ENCODE assay signal across 13 cellular contexts in the genomic region with DNA sequence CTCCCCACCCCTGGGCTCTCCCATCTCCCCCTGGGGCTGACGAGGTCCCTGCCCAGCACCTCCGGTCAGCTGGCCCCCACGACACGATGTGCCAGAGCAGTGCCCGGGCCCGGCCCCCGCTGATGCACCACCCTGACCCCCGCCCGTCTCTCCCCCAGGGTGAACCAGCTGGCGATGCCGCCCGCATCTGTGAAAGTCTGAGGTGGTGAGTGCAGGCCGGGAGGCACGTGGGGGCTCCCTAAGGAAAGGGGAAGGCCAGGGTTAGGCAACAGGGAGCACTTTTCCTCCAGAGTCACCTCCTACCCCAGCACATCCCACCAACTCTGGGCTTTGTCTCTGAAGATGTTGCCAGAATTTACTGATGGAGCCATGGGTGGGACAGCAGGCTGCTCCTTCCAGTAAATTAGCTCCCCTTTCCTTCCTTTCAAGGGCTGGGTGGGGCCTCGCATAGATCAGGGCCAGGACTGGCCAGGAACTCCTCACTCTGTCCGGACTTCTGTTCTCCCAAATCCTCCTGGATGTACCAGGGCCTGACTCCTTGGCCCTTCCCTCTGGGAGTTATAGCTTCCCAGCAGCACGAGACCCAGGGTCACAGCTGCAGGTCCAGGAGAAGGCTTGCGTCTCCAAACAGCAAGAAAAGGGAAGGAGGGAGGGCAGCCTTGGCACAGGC. TPM values are rescaled to one million over a fixed set of nuclear protein-coding genes. Genes with fewer than 3 reads are reported as not detected.
DNase-seq lines count a peak whose midpoint lies in the region; ATAC-seq, FAIRE-seq and TF ChIP-seq lines count a peak whose summit lies in the region.
"Had no signal": no experiment of that assay in that cellular context is flagged by ENCODE, and none has a peak within 500 bp of the region (broad histone marks: within the 10 kb centered on the region; RNA-seq: fewer than 3 reads in every experiment).

No MANE protein-coding gene starts in this region.

- no peak overlapping the region for H4K91ac ChIP-seq in H9 (ENCODE audit: insufficient read length, low read depth, low read length)

- no peak overlapping the region for H2BK120ac ChIP-seq in H9 (ENCODE audit: low read depth, low read length, poor library complexity, severe bottlenecking)

- intact Hi-C loops in GM12878 (cut with micrococcal nuclease; ENCODE audit: unreplicated experiment): no loop called here

- CTCF ChIA-PET in GM12878 (lab: Yijun Ruan, JAX): interaction anchor here (1.7 kb wide), 1 partner anchor 30 kb away, joined by 4 read pairs; no protein-coding TSS in a partner anchor

- TF ChIP-seq CTCF in H9 (conservative IDR thresholded peaks at IDR 0.05): no peak
- TF ChIP-seq CTCF in GM12878 (IDR thresholded peaks at IDR 0.05 in 2 of 3, conservative IDR thresholded peaks at IDR 0.05 in 1 of 3; ENCODE audit: control insufficient read depth in 2 of 3, extremely low read depth in 1 of 3, insufficient read depth in 1 of 3, low read depth in 3 of 3, low read length in 3 of 3): no peak

- H3K14ac ChIP-seq in H9 (ENCODE audit: insufficient read depth, low read length): no peak overlapping the region

- no peak overlapping the region for H2BK15ac ChIP-seq in H9 (ENCODE audit: low read depth, low read length)

- in situ Hi-C loops in GM12878 (cut with MboI): no loop called here

- no peaks in the 10 kb centered on the region for H3K79me1 ChIP-seq in H9 (ENCODE audit: insufficient read depth, low read depth, low read length, poor library complexity, severe bottlenecking)

- H3K9ac ChIP-seq in H9 (ENCODE audit: extremely low read depth, insufficient read length, low read length): no peak overlapping the region
- no peak overlapping the region for H3K9ac ChIP-seq in GM12878 (ENCODE audit: control insufficient read depth, insufficient read depth, low read length)
- H3K9ac ChIP-seq in iPS-20b (ENCODE audit: low read depth, low read length): no peak overlapping the region
- peak overlapping the region in 2 of 5 donors; percentile 38 to 75 for H3K9ac ChIP-seq in subcutaneous abdominal adipose tissue (ENCODE audit: low read length in 5 of 5)

- H3K23ac ChIP-seq in H9 (ENCODE audit: insufficient read length, low read depth, low read length): no peak overlapping the region

- H3K79me2 ChIP-seq in H9 (ENCODE audit: insufficient read depth, low read length) (no peaks in the 10 kb centered on the region), GM12878 (ENCODE audit: control insufficient read depth, insufficient read depth, low read length) (no peaks in the 10 kb centered on the region)

- no peak overlapping the region for H3K18ac ChIP-seq in H9 (ENCODE audit: insufficient read length, low read depth, low read length)

- H2AK5ac ChIP-seq in H9 (ENCODE audit: insufficient read length, low read length): no peak overlapping the region

- H3K27me3 ChIP-seq in H9 (ENCODE audit: insufficient read depth, low read length) (peaks cover 2% of the 10 kb centered on the region; the same call in 1 of the 2 replicates), GM12878 (replicated peaks in 1 of 2; ENCODE audit: control insufficient read depth in 2 of 2, insufficient read depth in 2 of 2, low read length in 1 of 2) (no peaks in the 10 kb centered on the region), iPS-20b (ENCODE audit: insufficient read depth, low read length) (peaks cover 30% of the 10 kb centered on the region), subcutaneous abdominal adipose tissue (ENCODE audit: control insufficient read depth in 5 of 5, insufficient read depth in 4 of 5, low read length in 5 of 5) (no peaks in the 10 kb centered on the region)

- no peaks in the 10 kb centered on the region; the same call in 1 of the 2 replicates for H3K4me1 ChIP-seq in H9 (ENCODE audit: insufficient read depth, low read length)
- no peaks in the 10 kb centered on the region for H3K4me1 ChIP-seq in GM12878 (ENCODE audit: control insufficient read depth, insufficient read depth, low read length)
- H3K4me1 ChIP-seq in iPS-20b (ENCODE audit: insufficient read depth, low read length): no peaks in the 10 kb centered on the region
- peaks cover 15 to 97% (median 58%) of the 10 kb centered on the region in 5 donors for H3K4me1 ChIP-seq in subcutaneous abdominal adipose tissue (ENCODE audit: control insufficient read depth in 5 of 5, insufficient read depth in 5 of 5, low read length in 5 of 5)

- H3K4me3 Mint-ChIP-seq in H9: no peak overlapping the region; a peak in 1 of 5 replicates
- H3K4me3 Mint-ChIP-seq in activated naive CD8-positive, alpha-beta T cell treated with anti-CD3 and anti-CD28 coated beads, Interleukin-2, amount 50 U/mL, for 24 hours: no peak overlapping the region
- H3K4me3 Mint-ChIP-seq: activated naive CD4-positive, alpha-beta T cell treated with anti-CD3 and anti-CD28 coated beads, Interleukin-2, amount 50 U/mL, for 24 hours; naive thymus-derived CD8-positive, alpha-beta T cell had no signal

- no peak for ATAC-seq in GM12878
- no peak for ATAC-seq in activated naive CD8-positive, alpha-beta T cell treated with anti-CD3 and anti-CD28 coated beads, Interleukin-2, amount 50 U/mL, for 24 hours
- ATAC-seq: naive thymus-derived CD8-positive, alpha-beta T cell had no signal

- POLR2A ChIA-PET in GM12878 (lab: Charles Lee): no interaction called here

- no peak overlapping the region for H4K5ac ChIP-seq in H9 (ENCODE audit: insufficient read length, low read depth, low read length)

- H3K4me2 ChIP-seq in H9 (ENCODE audit: insufficient read depth, insufficient read length, low read length): peak overlapping the region; percentile 42
- H3K4me2 ChIP-seq in GM12878 (ENCODE audit: control insufficient read depth, insufficient read depth): no peak overlapping the region

- no peak overlapping the region for H3K4ac ChIP-seq in H9 (ENCODE audit: low read depth, low read length)

- SMC1A ChIA-PET in GM12878 (lab: Charles Lee; ENCODE audit: uncharacterized antibody, unreplicated experiment): no interaction called here

- H3K23me2 ChIP-seq in H9 (ENCODE audit: insufficient read length, low read depth, low read length, poor library complexity, severe bottlenecking): no peaks in the 10 kb centered on the region

- TF ChIP-seq EP300 in GM12878 (IDR thresholded peaks at IDR 0.05; ENCODE audit: borderline replicate concordance in 1 of 2, control insufficient read depth in 1 of 2, low read depth in 2 of 2, low read length in 2 of 2): no peak

- TF ChIP-seq RAD21 in GM12878 (IDR thresholded peaks at IDR 0.05; ENCODE audit: insufficient read depth, low read depth, low read length): no peak

- no peak overlapping the region for H3T11ph ChIP-seq in H9 (ENCODE audit: low read length)

- H3K36me3 Mint-ChIP-seq in H9 (ENCODE audit: insufficient read depth in 1 of 3, low read depth in 3 of 3): peaks cover 7 to 48% (median 23%) of the 10 kb centered on the region in 3 experiments; a peak in 6 of 7 replicates
- H3K36me3 Mint-ChIP-seq in activated naive CD8-positive, alpha-beta T cell treated with anti-CD3 and anti-CD28 coated beads, Interleukin-2, amount 50 U/mL, for 24 hours (ENCODE audit: low read depth): peaks cover 2% of the 10 kb centered on the region
- H3K36me3 Mint-ChIP-seq: activated naive CD4-positive, alpha-beta T cell treated with anti-CD3 and anti-CD28 coated beads, Interleukin-2, amount 50 U/mL, for 24 hours had no signal

- no peak; the same call in none of the 2 replicates for TF ChIP-seq POLR2A in GM12878 (IDR thresholded peaks at IDR 0.05; ENCODE audit: low read depth, low read length)

- FAIRE-seq in GM12878 (lab: Jason Lieb, UNC): no peak

- H4K8ac ChIP-seq in H9 (replicated peaks; ENCODE audit: insufficient read length, low read depth, low read length): no peak overlapping the region

- H4K20me1 ChIP-seq in H9 (ENCODE audit: control insufficient read depth, insufficient read depth, insufficient read length): peaks cover 5% of the 10 kb centered on the region
- no peaks in the 10 kb centered on the region for H4K20me1 ChIP-seq in GM12878 (ENCODE audit: control insufficient read depth, insufficient read depth)

- H3K9me3 Mint-ChIP-seq in H9: no peaks in the 10 kb centered on the region
- H3K9me3 Mint-ChIP-seq in activated naive CD8-positive, alpha-beta T cell treated with anti-CD3 and anti-CD28 coated beads, Interleukin-2, amount 50 U/mL, for 24 hours: no peaks in the 10 kb centered on the region
- H3K9me3 Mint-ChIP-seq: activated naive CD4-positive, alpha-beta T cell treated with anti-CD3 and anti-CD28 coated beads, Interleukin-2, amount 50 U/mL, for 24 hours; naive thymus-derived CD8-positive, alpha-beta T cell had no signal

- BruUV-seq in GM12878 (replicated peaks; lab: Mats Ljungman, UMichigan): TSS peak; percentile 21

- no peak overlapping the region for H3K4me3 ChIP-seq in GM12878
- peak overlapping the region; percentile 37; the same call in 1 of the 2 replicates for H3K4me3 ChIP-seq in iPS-20b (ENCODE audit: low read length)
- peak overlapping the region; percentile 6 to 56 (median 11) for H3K4me3 ChIP-seq in subcutaneous abdominal adipose tissue (ENCODE audit: low read depth in 1 of 5, low read length in 5 of 5)

- RAD21 ChIA-PET in GM12878 (lab: Charles Lee; ENCODE audit: unreplicated experiment): no interaction called here

- H2AFZ ChIP-seq in H9 (ENCODE audit: low read length) (no peak overlapping the region), GM12878 (ENCODE audit: control insufficient read depth, low read depth, low read length) (no peak overlapping the region)

- H3K27ac Mint-ChIP-seq in H9: peak overlapping the region in 2 of 3 experiments; percentile 63 to 77; a peak in 1 of 7 replicates
- no peak overlapping the region for H3K27ac Mint-ChIP-seq in activated naive CD8-positive, alpha-beta T cell treated with anti-CD3 and anti-CD28 coated beads, Interleukin-2, amount 50 U/mL, for 24 hours
- H3K27ac Mint-ChIP-seq: activated naive CD4-positive, alpha-beta T cell treated with anti-CD3 and anti-CD28 coated beads, Interleukin-2, amount 50 U/mL, for 24 hours had no signal

- H3K36me3 ChIP-seq in GM12878 (ENCODE audit: control insufficient read depth in 2 of 2, insufficient read depth in 2 of 2, low read length in 1 of 2): peaks cover 0 to 24% of the 10 kb centered on the region in 2 experiments; a peak in 3 of 4 replicates
- H3K36me3 ChIP-seq in iPS-20b (ENCODE audit: insufficient read depth, low read depth, low read length): peaks cover 48% of the 10 kb centered on the region
- H3K36me3 ChIP-seq in subcutaneous abdominal adipose tissue (ENCODE audit: control insufficient read depth in 5 of 5, insufficient read depth in 5 of 5, low read length in 5 of 5): peaks cover 0 to 44% (median 34%) of the 10 kb centered on the region in 5 donors

- no peak overlapping the region for H2BK20ac ChIP-seq in H9 (ENCODE audit: low read depth, low read length, poor library complexity, severe bottlenecking)

- H3K27ac ChIP-seq in H9 (ENCODE audit: insufficient read length, low read depth, low read length): no peak overlapping the region
- H3K27ac ChIP-seq in GM12878 (ENCODE audit: control insufficient read depth, insufficient read depth): no peak overlapping the region
- no peak overlapping the region for H3K27ac ChIP-seq in iPS-20b (ENCODE audit: low read length)
- H3K27ac ChIP-seq in subcutaneous abdominal adipose tissue (ENCODE audit: low read depth, low read length): peak overlapping the region; percentile 60
- H3K27ac ChIP-seq: VCaP had no signal

- DNase-seq in H9: no peak
- DNase-seq in GM12878 (ENCODE audit: low read depth, low spot score): no peak
- no peak for DNase-seq in NOMO-1 (lab: John Stamatoyannopoulos, UW; ENCODE audit: unreplicated experiment in 2 of 2)
- DNase-seq in ecto neural progenitor cell (ENCODE audit: low spot score): no peak
- no peak for DNase-seq in stimulated activated CD4-positive, alpha-beta T cell treated with anti-CD3 and anti-CD28 coated beads, Interleukin-4, amount 100 ng/mL, for 24 hours
- DNase-seq in activated naive CD8-positive, alpha-beta T cell treated with anti-CD3 and anti-CD28 coated beads, Interleukin-2, amount 50 U/mL, for 24 hours: no peak
- DNase-seq: EL had no signal

- no peak overlapping the region for H2BK12ac ChIP-seq in H9 (ENCODE audit: insufficient read length, low read depth, low read length)

- no peak overlapping the region for H3K56ac ChIP-seq in H9 (ENCODE audit: insufficient read length, low read depth, low read length)

- no CpG with 5 or more reads among the region's 18 CpGs for WGBS in H9 (ENCODE audit: extremely low coverage, insufficient read length, low lambda C conversion rate)
- 65% methylated on average over 18 of the region's 18 CpGs for WGBS in GM12878 (ENCODE audit: insufficient coverage, insufficient replicate concordance, low lambda C conversion rate, missing lambda C conversion rate)

- peaks cover 33% of the 10 kb centered on the region for H3K27me3 Mint-ChIP-seq in H9 (ENCODE audit: low read depth)
- H3K27me3 Mint-ChIP-seq in activated naive CD8-positive, alpha-beta T cell treated with anti-CD3 and anti-CD28 coated beads, Interleukin-2, amount 50 U/mL, for 24 hours: peaks cover 3% of the 10 kb centered on the region
- H3K27me3 Mint-ChIP-seq: activated naive CD4-positive, alpha-beta T cell treated with anti-CD3 and anti-CD28 coated beads, Interleukin-2, amount 50 U/mL, for 24 hours had no signal

- peaks cover 19 to 20% of the 10 kb centered on the region in 2 experiments for H3K4me1 Mint-ChIP-seq in H9
- peaks cover 6% of the 10 kb centered on the region for H3K4me1 Mint-ChIP-seq in activated naive CD8-positive, alpha-beta T cell treated with anti-CD3 and anti-CD28 coated beads, Interleukin-2, amount 50 U/mL, for 24 hours
- H3K4me1 Mint-ChIP-seq: activated naive CD4-positive, alpha-beta T cell treated with anti-CD3 and anti-CD28 coated beads, Interleukin-2, amount 50 U/mL, for 24 hours had no signal

- H3K9me3 ChIP-seq in H9 (ENCODE audit: control insufficient read depth, low read depth, low read length) (no peaks in the 10 kb centered on the region), GM12878 (replicated peaks; ENCODE audit: control insufficient read depth, insufficient read depth, low read length) (no peaks in the 10 kb centered on the region), iPS-20b (ENCODE audit: insufficient read depth, low read depth, low read length) (no peaks in the 10 kb centered on the region), subcutaneous abdominal adipose tissue (ENCODE audit: control insufficient read depth in 5 of 5, low read length in 5 of 5) (no peaks in the 10 kb centered on the region)

- no peak overlapping the region for H2BK5ac ChIP-seq in H9 (ENCODE audit: insufficient read length, low read length)

RNA-seq across cellular contexts. Expression of a gene that starts 18.3 kb away (rescaled TPM):
- total RNA-seq in H9 (2021): 177 and 181 TPM in 2 replicates
- total RNA-seq in GM12878 (2013; cell fraction: nucleolus; rRNA removed): 120 and 130 TPM in 2 replicates
- total RNA-seq in GM12878 (2014; rRNA removed): 98.5 and 120 TPM in 2 replicates
- total RNA-seq in GM12878 (2014; rRNA removed; fragmentation: Illumina TruSeq; extraction: Trizol): 30.7 and 40.5 TPM in 2 replicates
- total RNA-seq in GM12878 (2021): 115 and 121 TPM in 2 replicates
- 17.5 TPM for polyA plus RNA-seq in GM12878 (2011; ENCODE audit: low read depth)
- polyA plus RNA-seq in GM12878 (2011; rRNA removed): 13.1 and 29.5 TPM in 2 replicates
- 25.7 and 40.7 TPM in 2 replicates for polyA plus RNA-seq in GM12878 (2011; cell fraction: cytosol; rRNA removed)
- 182 and 265 TPM in 2 replicates for polyA plus RNA-seq in GM12878 (2011; cell fraction: nucleus; rRNA removed)
- polyA plus RNA-seq in GM12878 (2012): 43.0 and 54.9 TPM in 2 replicates
- 17.8 and 54.2 TPM in 2 replicates for polyA plus RNA-seq in GM12878 (2014; fragmentation: Illumina TruSeq; extraction: Trizol)
- 1 to 10 TPM; 2.5 to 4.2 TPM for polyA plus RNA-seq in GM12878 (2014; fragmentation: Nextera tagmentation; extraction: Ambion mirVana)
- 89.0 and 126 TPM in 2 replicates for polyA plus RNA-seq in GM12878 (2014; rRNA removed)
- 100 to 1,000 TPM; 118 to 120 TPM for polyA plus RNA-seq in GM12878 (2016; fragmentation: Nextera tagmentation; extraction: Ambion mirVana)
- 43.4 and 52.2 TPM in 2 replicates for polyA minus RNA-seq in GM12878 (2011; rRNA and poly(A)+ RNA removed)
- polyA minus RNA-seq in GM12878 (2011; cell fraction: cytosol; rRNA and poly(A)+ RNA removed): 37.6 and 40.4 TPM in 2 replicates
- polyA minus RNA-seq in GM12878 (2011; cell fraction: nucleus; rRNA and poly(A)+ RNA removed): 50.7 and 108 TPM in 2 replicates

RNA-seq across cellular contexts. Expression of a gene that starts 23.5 kb away (rescaled TPM):
- total RNA-seq in H9 (2021) (0.13 and 0.17 TPM in 2 replicates), GM12878 (2014; rRNA removed) (0.82 TPM in 1 of 2 replicates, not detected in the other), GM12878 (2014; rRNA removed; fragmentation: Illumina TruSeq; extraction: Trizol) (0.13 TPM in 1 of 2 replicates, not detected in the other), GM12878 (2021) (0.16 and 0.26 TPM in 2 replicates)
- total RNA-seq in GM12878 (2013; cell fraction: nucleolus; rRNA removed): not detected in 2 replicates
- polyA plus RNA-seq in GM12878 (2011; ENCODE audit: low read depth): not detected
- polyA plus RNA-seq in GM12878 (2011; rRNA removed) (not detected in 2 replicates), GM12878 (2014; fragmentation: Illumina TruSeq; extraction: Trizol) (0.01 TPM in 1 of 2 replicates, not detected in the other), GM12878 (2014; fragmentation: Nextera tagmentation; extraction: Ambion mirVana) (not detected), GM12878 (2014; rRNA removed) (0.19 and 0.22 TPM in 2 replicates), GM12878 (2016; fragmentation: Nextera tagmentation; extraction: Ambion mirVana) (under 1 TPM in 1 of 2 experiments, not detected in 1; 0.12 TPM)
- polyA plus RNA-seq in GM12878 (2011; cell fraction: cytosol; rRNA removed): not detected in 2 replicates
- 0.13 TPM in 1 of 2 replicates, not detected in the other for polyA plus RNA-seq in GM12878 (2011; cell fraction: nucleus; rRNA removed)
- not detected in 2 replicates for polyA plus RNA-seq in GM12878 (2012)
- not detected in 2 replicates for polyA minus RNA-seq in GM12878 (2011; rRNA and poly(A)+ RNA removed)
- polyA minus RNA-seq in GM12878 (2011; cell fraction: cytosol; rRNA and poly(A)+ RNA removed): not detected in 2 replicates
- polyA minus RNA-seq in GM12878 (2011; cell fraction: nucleus; rRNA and poly(A)+ RNA removed): not detected in 2 replicates
- total RNA-seq: fibroblast of lung; naive thymus-derived CD8-positive, alpha-beta T cell had no signal
- polyA plus RNA-seq: fibroblast of lung; naive thymus-derived CD8-positive, alpha-beta T cell had no signal

RNA-seq across cellular contexts. Expression of a gene that starts 38.2 kb away (rescaled TPM):
- total RNA-seq in H9 (2021) (0.33 and 0.77 TPM in 2 replicates), GM12878 (2014; rRNA removed) (0.17 and 0.82 TPM in 2 replicates), GM12878 (2014; rRNA removed; fragmentation: Illumina TruSeq; extraction: Trizol) (0.09 TPM in 2 replicates), GM12878 (2021) (0.28 and 0.56 TPM in 2 replicates)
- total RNA-seq in GM12878 (2013; cell fraction: nucleolus; rRNA removed): not detected in 2 replicates
- not detected for polyA plus RNA-seq in GM12878 (2011; ENCODE audit: low read depth)
- polyA plus RNA-seq in GM12878 (2011; rRNA removed) (0.04 TPM in 1 of 2 replicates, not detected in the other), GM12878 (2014; fragmentation: Illumina TruSeq; extraction: Trizol) (0.15 TPM in 1 of 2 replicates, not detected in the other), GM12878 (2014; fragmentation: Nextera tagmentation; extraction: Ambion mirVana) (not detected), GM12878 (2014; rRNA removed) (0.29 and 0.53 TPM in 2 replicates), GM12878 (2016; fragmentation: Nextera tagmentation; extraction: Ambion mirVana) (1 to 10 TPM in 1 of 2 experiments, under 1 TPM in 1; 0.49 to 1.1 TPM)
- polyA plus RNA-seq in GM12878 (2011; cell fraction: cytosol; rRNA removed): 0.06 and 0.18 TPM in 2 replicates
- polyA plus RNA-seq in GM12878 (2011; cell fraction: nucleus; rRNA removed): 0.25 TPM in 2 replicates
- 0.50 and 0.79 TPM in 2 replicates for polyA plus RNA-seq in GM12878 (2012)
- not detected in 2 replicates for polyA minus RNA-seq in GM12878 (2011; rRNA and poly(A)+ RNA removed)
- not detected in 2 replicates for polyA minus RNA-seq in GM12878 (2011; cell fraction: cytosol; rRNA and poly(A)+ RNA removed)
- polyA minus RNA-seq in GM12878 (2011; cell fraction: nucleus; rRNA and poly(A)+ RNA removed): not detected in 2 replicates
- polyA plus RNA-seq: fibroblast of lung had no signal

RNA-seq across cellular contexts. Expression of a gene that starts 47.5 kb away (rescaled TPM):
- total RNA-seq in H9 (2021): 0.77 and 1.6 TPM in 2 replicates
- total RNA-seq in GM12878 (2013; cell fraction: nucleolus; rRNA removed): not detected in 2 replicates
- not detected in 2 replicates for total RNA-seq in GM12878 (2014; rRNA removed)
- not detected in 2 replicates for total RNA-seq in GM12878 (2014; rRNA removed; fragmentation: Illumina TruSeq; extraction: Trizol)
- not detected in 2 replicates for total RNA-seq in GM12878 (2021)
- not detected for polyA plus RNA-seq in GM12878 (2011; ENCODE audit: low read depth)
- not detected in 2 replicates for polyA plus RNA-seq in GM12878 (2011; rRNA removed)
- polyA plus RNA-seq in GM12878 (2011; cell fraction: cytosol; rRNA removed): not detected in 2 replicates
- polyA plus RNA-seq in GM12878 (2011; cell fraction: nucleus; rRNA removed): not detected in 2 replicates
- polyA plus RNA-seq in GM12878 (2012): not detected in 2 replicates
- polyA plus RNA-seq in GM12878 (2014; fragmentation: Illumina TruSeq; extraction: Trizol): not detected in 2 replicates
- polyA plus RNA-seq in GM12878 (2014; fragmentation: Nextera tagmentation; extraction: Ambion mirVana): not detected
- polyA plus RNA-seq in GM12878 (2014; rRNA removed): not detected in 2 replicates
- not detected for polyA plus RNA-seq in GM12878 (2016; fragmentation: Nextera tagmentation; extraction: Ambion mirVana)
- polyA minus RNA-seq in GM12878 (2011; rRNA and poly(A)+ RNA removed): not detected in 2 replicates
- not detected in 2 replicates for polyA minus RNA-seq in GM12878 (2011; cell fraction: cytosol; rRNA and poly(A)+ RNA removed)
- not detected in 2 replicates for polyA minus RNA-seq in GM12878 (2011; cell fraction: nucleus; rRNA and poly(A)+ RNA removed)
- total RNA-seq: naive thymus-derived CD8-positive, alpha-beta T cell had no signal
- polyA plus RNA-seq: naive thymus-derived CD8-positive, alpha-beta T cell had no signal
